ENCODE assay signal across 9 cellular contexts in genomic region chr14:95432152-95433093, GRCh38.
DNase-seq lines count a peak whose midpoint lies in the region; ATAC-seq, FAIRE-seq and TF ChIP-seq lines count a peak whose summit lies in the region.
"Had no signal": no experiment of that assay in that cellular context is flagged by ENCODE, and none has a peak within 500 bp of the region (broad histone marks: within the 10 kb centered on the region; RNA-seq: fewer than 3 reads in every experiment).

No MANE protein-coding gene starts in this region.

- H3K27ac ChIP-seq in trophoblast cell (ENCODE audit: low read depth, low read length): no peak overlapping the region

- H3K4ac ChIP-seq in trophoblast cell (ENCODE audit: low read depth, low read length): no peak overlapping the region

- H3K27me3 ChIP-seq in trophoblast cell (ENCODE audit: insufficient read depth, low read length): no peaks in the 10 kb centered on the region
- H3K27me3 ChIP-seq: BLaER1 treated with 17β-estradiol and CSF1 and Interleukin-3, amounts not matched to agents 10 nM and 100 nM had no signal

- no peak for FAIRE-seq in GM12891 (lab: Jason Lieb, UNC)

- H2BK120ac ChIP-seq in trophoblast cell (ENCODE audit: insufficient read depth, low read length, poor library complexity): no peak overlapping the region

- H4K91ac ChIP-seq in trophoblast cell (ENCODE audit: low read depth, low read length): no peak overlapping the region

- no peak overlapping the region for H3K9ac ChIP-seq in trophoblast cell (ENCODE audit: low read length)

- no peak overlapping the region for H3K23ac ChIP-seq in trophoblast cell (ENCODE audit: low read length)

- H3K18ac ChIP-seq in trophoblast cell (ENCODE audit: low read length): no peak overlapping the region

- no peaks in the 10 kb centered on the region for H3K79me1 ChIP-seq in trophoblast cell (ENCODE audit: low read length)

- no peak for TF ChIP-seq POLR2A in GM12891 (IDR thresholded peaks at IDR 0.05; ENCODE audit: low read depth, low read length)

- WGBS in trophoblast cell (ENCODE audit: extremely low coverage, insufficient coverage, insufficient read length): no CpG with 5 or more reads among the region's 20 CpGs

- no peak overlapping the region for H2AFZ ChIP-seq in trophoblast cell (ENCODE audit: insufficient read depth, low read length, poor library complexity)

- ATAC-seq in GM21447 (IDR thresholded peaks at IDR 0.05; ENCODE audit: unreplicated experiment): no peak

- H3K79me2 ChIP-seq in trophoblast cell (ENCODE audit: control insufficient read depth, insufficient read depth, low read length, poor library complexity): no peaks in the 10 kb centered on the region

- no peak overlapping the region for H3K4me2 ChIP-seq in trophoblast cell (ENCODE audit: low read length)

- H2AK5ac ChIP-seq in trophoblast cell (ENCODE audit: low read length): no peak overlapping the region

- H3K4me3 ChIP-seq in trophoblast cell (ENCODE audit: low read depth, low read length): peak overlapping the region; percentile 16
- H3K4me3 ChIP-seq: BLaER1 treated with 17β-estradiol and CSF1 and Interleukin-3, amounts not matched to agents 10 nM and 100 nM had no signal

- DNase-seq in NCI-H187 (lab: John Stamatoyannopoulos, UW) (peak; percentile 11 to 49), NCI-H187 treated with DMSO at 0.1 percent for 48 hours (lab: John Stamatoyannopoulos, UW) (no peak), RKO (ENCODE audit: low spot score) (peak; percentile 35), fibroblast of the conjunctiva (ENCODE audit: low read depth) (peak; percentile 13), trophoblast cell (peak in 1 of 2 donors; percentile 35), GM12891 (ENCODE audit: insufficient read length, low spot score) (no peak), NCI-H2029 (lab: John Stamatoyannopoulos, UW) (no peak)

- no peak overlapping the region for H2BK5ac ChIP-seq in trophoblast cell (ENCODE audit: low read depth, low read length, poor library complexity)

- H4K12ac ChIP-seq in trophoblast cell (ENCODE audit: low read depth, low read length): no peak overlapping the region

- no peak overlapping the region for H2BK12ac ChIP-seq in trophoblast cell (ENCODE audit: low read length)

- H3K36me3 ChIP-seq in trophoblast cell (ENCODE audit: control insufficient read depth in 1 of 2, insufficient read depth in 2 of 2, low read length in 2 of 2): no peaks in the 10 kb centered on the region

- no peak overlapping the region for H4K8ac ChIP-seq in trophoblast cell (ENCODE audit: low read depth, low read length)

- H3K4me1 ChIP-seq in trophoblast cell (ENCODE audit: control insufficient read depth in 1 of 2, insufficient read depth in 2 of 2, low read length in 2 of 2): no peaks in the 10 kb centered on the region

- H3K14ac ChIP-seq in trophoblast cell (ENCODE audit: low read length): no peak overlapping the region

- no peaks in the 10 kb centered on the region for H3K9me3 ChIP-seq in trophoblast cell (ENCODE audit: insufficient read depth, low read depth, low read length)

TF ChIP-seq in GM12891, 5 proteins besides CTCF, POLR2A, EP300 and RAD21:
- TF ChIP-seq SPI1 (IDR thresholded peaks at IDR 0.05; ENCODE audit: low read depth, low read length): no peak
- no peak for TF ChIP-seq PAX5 (IDR thresholded peaks at IDR 0.05; ENCODE audit: insufficient read depth, low read length, severe bottlenecking)
- TF ChIP-seq POLR2AphosphoS5 (IDR thresholded peaks at IDR 0.05; ENCODE audit: low read depth, low read length): no peak
- TF ChIP-seq POU2F2 (IDR thresholded peaks at IDR 0.05; ENCODE audit: low read depth, low read length): no peak

Comparison
In these comparisons a context has a peak if more than half of its experiments do, and no peak if none do; other contexts are left out.
1. DNase-seq: peak in NCI-H187 (2 of 2), RKO (single experiment) and fibroblast of the conjunctiva (single experiment); none in NCI-H187 treated with DMSO at 0.1 percent for 48 hours (single experiment), GM12891 (single experiment) and NCI-H2029 (single experiment).